9 cellular contexts compared by ENCODE assay signal in the genomic region with DNA sequence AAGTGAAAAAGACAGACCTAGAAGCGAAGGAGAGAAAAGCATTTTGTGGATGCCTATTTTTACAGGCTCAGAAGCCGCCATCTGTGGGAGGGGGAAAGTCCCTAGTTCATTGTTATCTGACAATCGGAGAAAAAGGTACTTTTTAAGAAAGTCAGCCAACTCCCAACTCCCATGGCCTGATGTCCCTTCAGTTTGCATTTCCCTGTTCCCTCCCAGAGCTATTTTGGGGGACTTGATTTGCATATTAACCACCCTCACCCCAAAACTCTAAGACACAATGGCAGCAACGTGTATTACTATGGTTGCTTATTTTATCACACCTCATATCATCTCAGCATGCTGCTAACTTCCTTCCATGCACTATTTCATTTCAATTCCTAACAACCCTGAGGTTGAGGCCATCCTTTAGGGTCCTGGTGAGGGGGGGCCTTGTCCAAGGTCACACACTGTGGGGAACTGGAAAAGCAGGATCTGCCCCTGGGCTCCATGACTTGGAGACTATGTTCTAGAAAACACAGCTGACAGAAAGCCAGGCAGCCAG. TPM values are rescaled to one million over a fixed set of nuclear protein-coding genes. Genes with fewer than 3 reads are reported as not detected.
DNase-seq lines count a peak whose midpoint lies in the region; ATAC-seq and TF ChIP-seq lines count a peak whose summit lies in the region.
"Had no signal": no experiment of that assay in that cellular context is flagged by ENCODE, and none has a peak within 500 bp of the region (broad histone marks: within the 10 kb centered on the region; RNA-seq: fewer than 3 reads in every experiment).

No MANE protein-coding gene starts in this region.

- TF ChIP-seq CTCF in DOHH2 (IDR thresholded peaks at IDR 0.05; ENCODE audit: low read depth, low read length, poor library complexity, severe bottlenecking), result no peak

- peaks cover 23% of the 10 kb centered on the region for H3K79me2 ChIP-seq in DOHH2 (ENCODE audit: control insufficient read depth, low read length)

- no peak overlapping the region for H3K4me3 Mint-ChIP-seq in activated naive CD8-positive, alpha-beta T cell treated with anti-CD3 and anti-CD28 coated beads, Interleukin-2, amount 10 ng/mL, durations not matched to agents 7 days and 5 days

- DNase-seq in activated naive CD8-positive, alpha-beta T cell treated with anti-CD3 and anti-CD28 coated beads, Interleukin-2, amount 10 ng/mL, durations not matched to agents 7 days and 5 days, result no peak
- no peak for DNase-seq in inferior parietal cortex (ENCODE audit: extremely low spot score)
- no peak for DNase-seq in foreskin melanocyte
- no peak for DNase-seq in SJCRH30
- no peak for DNase-seq in HEK293T (ENCODE audit: extremely low spot score)

- H3K36me3 Mint-ChIP-seq in activated naive CD8-positive, alpha-beta T cell treated with anti-CD3 and anti-CD28 coated beads, Interleukin-2, amount 10 ng/mL, durations not matched to agents 7 days and 5 days, result peaks cover 63% of the 10 kb centered on the region

- H3K9me2 ChIP-seq in DOHH2 (replicated peaks; ENCODE audit: control insufficient read depth, low read length), result no peaks in the 10 kb centered on the region

- H3K4me3 ChIP-seq in DOHH2 (ENCODE audit: low read length), result peak overlapping the region; percentile 59
- H3K4me3 ChIP-seq in SJCRH30, result no peak overlapping the region
- H3K4me3 ChIP-seq: cardiac muscle cell had no signal

- peak overlapping the region; percentile 89 for H3K27ac Mint-ChIP-seq in activated naive CD8-positive, alpha-beta T cell treated with anti-CD3 and anti-CD28 coated beads, Interleukin-2, amount 10 ng/mL, durations not matched to agents 7 days and 5 days

- CTCF ChIA-PET in HEK293T (lab: Yijun Ruan, JAX), result no interaction called here

- peak overlapping the region; percentile 99 for H3K27ac ChIP-seq in DOHH2 (ENCODE audit: low read depth, low read length)
- no peak overlapping the region for H3K27ac ChIP-seq in SJCRH30
- H3K27ac ChIP-seq: cardiac muscle cell had no signal

- peaks cover 27% of the 10 kb centered on the region for H3F3A ChIP-seq in DOHH2 (ENCODE audit: control insufficient read depth, insufficient read depth)

- no peaks in the 10 kb centered on the region for H3K27me3 Mint-ChIP-seq in activated naive CD8-positive, alpha-beta T cell treated with anti-CD3 and anti-CD28 coated beads, Interleukin-2, amount 10 ng/mL, durations not matched to agents 7 days and 5 days

- peaks cover 3% of the 10 kb centered on the region for H3K9me3 Mint-ChIP-seq in activated naive CD8-positive, alpha-beta T cell treated with anti-CD3 and anti-CD28 coated beads, Interleukin-2, amount 10 ng/mL, durations not matched to agents 7 days and 5 days

- peaks cover 55% of the 10 kb centered on the region for H3K36me3 ChIP-seq in DOHH2 (ENCODE audit: control insufficient read depth, low read length)
- no peaks in the 10 kb centered on the region for H3K36me3 ChIP-seq in SJCRH30
- H3K36me3 ChIP-seq: cardiac muscle cell had no signal

- H3K9me3 ChIP-seq in DOHH2 (ENCODE audit: control insufficient read depth, insufficient read depth, low read length), result no peaks in the 10 kb centered on the region
- 0 out of 2 replicates have a peak, but pooled peaks cover 2% of the 10 kb centered on the region for H3K9me3 ChIP-seq in SJCRH30 (replicated peaks)

- H3K4me1 ChIP-seq in DOHH2 (ENCODE audit: control insufficient read depth, low read length) (peaks cover 92% of the 10 kb centered on the region), SJCRH30 (no peaks in the 10 kb centered on the region)

- POLR2A ChIA-PET in activated naive CD8-positive, alpha-beta T cell treated with anti-CD3 and anti-CD28 coated beads, Interleukin-2, amount 10 ng/mL, durations not matched to agents 7 days and 5 days (lab: Charles Lee), result no interaction called here
- POLR2A ChIA-PET in HEK293T (lab: Yijun Ruan, JAX), result no interaction called here

- no peaks in the 10 kb centered on the region for H3K27me3 ChIP-seq in DOHH2 (ENCODE audit: control insufficient read depth, low read length)
- no peaks in the 10 kb centered on the region for H3K27me3 ChIP-seq in SJCRH30
- H3K27me3 ChIP-seq: cardiac muscle cell had no signal

- no peaks in the 10 kb centered on the region for H4K20me1 ChIP-seq in DOHH2 (ENCODE audit: control insufficient read depth, insufficient read depth, low read depth, low read length)

- H3K4me2 ChIP-seq in DOHH2 (ENCODE audit: low read length), result peak overlapping the region; percentile 86

- peaks cover 50% of the 10 kb centered on the region for H3K4me1 Mint-ChIP-seq in activated naive CD8-positive, alpha-beta T cell treated with anti-CD3 and anti-CD28 coated beads, Interleukin-2, amount 10 ng/mL, durations not matched to agents 7 days and 5 days

- ATAC-seq in GM19467 (IDR thresholded peaks at IDR 0.05; ENCODE audit: unreplicated experiment) (peak; percentile 50), HG03378 (IDR thresholded peaks at IDR 0.05; ENCODE audit: unreplicated experiment) (peak; percentile 51)
- ATAC-seq in activated naive CD8-positive, alpha-beta T cell treated with anti-CD3 and anti-CD28 coated beads, Interleukin-2, amount 10 ng/mL, durations not matched to agents 7 days and 5 days (ENCODE audit: low read depth), result peak; percentile 35

TF ChIP-seq in HEK293T, 16 proteins besides CTCF, POLR2A, EP300 and RAD21:
- TF ChIP-seq SUZ12 (IDR thresholded peaks at IDR 0.05) (no peak), HDGF (IDR thresholded peaks at IDR 0.05; ENCODE audit: borderline replicate concordance) (no peak), ARNT (IDR thresholded peaks at IDR 0.05) (no peak), TARDBP (IDR thresholded peaks at IDR 0.05) (no peak), CTBP1 (IDR thresholded peaks at IDR 0.05; ENCODE audit: borderline replicate concordance) (no peak), BHLHE40 (IDR thresholded peaks at IDR 0.05; ENCODE audit: borderline replicate concordance) (no peak), FOXM1 (IDR thresholded peaks at IDR 0.05; ENCODE audit: borderline replicate concordance) (no peak), FOXA1 (IDR thresholded peaks at IDR 0.05) (no peak), NFRKB (IDR thresholded peaks at IDR 0.05) (no peak), ELF4 (IDR thresholded peaks at IDR 0.05) (no peak), SP1 (IDR thresholded peaks at IDR 0.05) (no peak), L3MBTL2 (conservative IDR thresholded peaks at IDR 0.05) (no peak), FOXK2 (IDR thresholded peaks at IDR 0.05) (no peak), LEF1 (IDR thresholded peaks at IDR 0.05; ENCODE audit: borderline replicate concordance) (no peak), ZNF384 (IDR thresholded peaks at IDR 0.05) (no peak)
- TF ChIP-seq, protein P1, sequence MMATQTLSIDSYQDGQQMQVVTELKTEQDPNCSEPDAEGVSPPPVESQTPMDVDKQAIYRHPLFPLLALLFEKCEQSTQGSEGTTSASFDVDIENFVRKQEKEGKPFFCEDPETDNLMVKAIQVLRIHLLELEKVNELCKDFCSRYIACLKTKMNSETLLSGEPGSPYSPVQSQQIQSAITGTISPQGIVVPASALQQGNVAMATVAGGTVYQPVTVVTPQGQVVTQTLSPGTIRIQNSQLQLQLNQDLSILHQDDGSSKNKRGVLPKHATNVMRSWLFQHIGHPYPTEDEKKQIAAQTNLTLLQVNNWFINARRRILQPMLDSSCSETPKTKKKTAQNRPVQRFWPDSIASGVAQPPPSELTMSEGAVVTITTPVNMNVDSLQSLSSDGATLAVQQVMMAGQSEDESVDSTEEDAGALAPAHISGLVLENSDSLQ (IDR thresholded peaks at IDR 0.05), result no peak

RNA-seq across cellular contexts. Expression of a gene that starts 18.7 kb away (rescaled TPM):
- 10 to 100 TPM; 20.3 to 21.0 TPM for total RNA-seq in activated naive CD8-positive, alpha-beta T cell treated with anti-CD3 and anti-CD28 coated beads, Interleukin-2, amount 10 ng/mL, durations not matched to agents 7 days and 5 days
- 2.7 and 2.8 TPM in 2 replicates for total RNA-seq in SJCRH30 (2014; rRNA removed; shearing (Covaris generic))

RNA-seq across cellular contexts. Expression of a gene that starts 56.3 kb away (rescaled TPM):
- total RNA-seq in activated naive CD8-positive, alpha-beta T cell treated with anti-CD3 and anti-CD28 coated beads, Interleukin-2, amount 10 ng/mL, durations not matched to agents 7 days and 5 days, result 10 to 100 TPM; 10.1 to 10.3 TPM
- 15.1 and 15.7 TPM in 2 replicates for total RNA-seq in SJCRH30 (2014; rRNA removed; shearing (Covaris generic))
